Comparison of ENCODE assay signal across 1 cellular context in genomic region chr18:13530879-13531387, GRCh38.
TF ChIP-seq lines count a peak whose summit lies in the region.

No MANE protein-coding gene starts in this region.

TF ChIP-seq in K562, 482 proteins besides CTCF, POLR2A, EP300 and RAD21 (continued from another document):
- TF ChIP-seq, protein P1, sequence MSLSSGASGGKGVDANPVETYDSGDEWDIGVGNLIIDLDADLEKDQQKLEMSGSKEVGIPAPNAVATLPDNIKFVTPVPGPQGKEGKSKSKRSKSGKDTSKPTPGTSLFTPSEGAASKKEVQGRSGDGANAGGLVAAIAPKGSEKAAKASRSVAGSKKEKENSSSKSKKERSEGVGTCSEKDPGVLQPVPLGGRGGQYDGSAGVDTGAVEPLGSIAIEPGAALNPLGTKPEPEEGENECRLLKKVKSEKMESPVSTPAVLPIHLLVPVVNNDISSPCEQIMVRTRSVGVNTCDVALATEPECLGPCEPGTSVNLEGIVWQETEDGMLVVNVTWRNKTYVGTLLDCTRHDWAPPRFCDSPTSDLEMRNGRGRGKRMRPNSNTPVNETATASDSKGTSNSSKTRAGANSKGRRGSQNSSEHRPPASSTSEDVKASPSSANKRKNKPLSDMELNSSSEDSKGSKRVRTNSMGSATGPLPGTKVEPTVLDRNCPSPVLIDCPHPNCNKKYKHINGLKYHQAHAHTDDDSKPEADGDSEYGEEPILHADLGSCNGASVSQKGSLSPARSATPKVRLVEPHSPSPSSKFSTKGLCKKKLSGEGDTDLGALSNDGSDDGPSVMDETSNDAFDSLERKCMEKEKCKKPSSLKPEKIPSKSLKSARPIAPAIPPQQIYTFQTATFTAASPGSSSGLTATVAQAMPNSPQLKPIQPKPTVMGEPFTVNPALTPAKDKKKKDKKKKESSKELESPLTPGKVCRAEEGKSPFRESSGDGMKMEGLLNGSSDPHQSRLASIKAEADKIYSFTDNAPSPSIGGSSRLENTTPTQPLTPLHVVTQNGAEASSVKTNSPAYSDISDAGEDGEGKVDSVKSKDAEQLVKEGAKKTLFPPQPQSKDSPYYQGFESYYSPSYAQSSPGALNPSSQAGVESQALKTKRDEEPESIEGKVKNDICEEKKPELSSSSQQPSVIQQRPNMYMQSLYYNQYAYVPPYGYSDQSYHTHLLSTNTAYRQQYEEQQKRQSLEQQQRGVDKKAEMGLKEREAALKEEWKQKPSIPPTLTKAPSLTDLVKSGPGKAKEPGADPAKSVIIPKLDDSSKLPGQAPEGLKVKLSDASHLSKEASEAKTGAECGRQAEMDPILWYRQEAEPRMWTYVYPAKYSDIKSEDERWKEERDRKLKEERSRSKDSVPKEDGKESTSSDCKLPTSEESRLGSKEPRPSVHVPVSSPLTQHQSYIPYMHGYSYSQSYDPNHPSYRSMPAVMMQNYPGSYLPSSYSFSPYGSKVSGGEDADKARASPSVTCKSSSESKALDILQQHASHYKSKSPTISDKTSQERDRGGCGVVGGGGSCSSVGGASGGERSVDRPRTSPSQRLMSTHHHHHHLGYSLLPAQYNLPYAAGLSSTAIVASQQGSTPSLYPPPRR (CRISPR knock-in tag; IDR thresholded peaks at IDR 0.05; ENCODE audit: borderline replicate concordance) = no peak
